Comparison of ENCODE assay signal across 1 cellular context in genomic region chr6:138503881-138504680, GRCh38.
TF ChIP-seq lines count a peak whose summit lies in the region.

No MANE protein-coding gene starts in this region.

TF ChIP-seq in HepG2, 621 proteins besides CTCF, POLR2A, EP300 and RAD21 (continued from another document and continues in another):
- TF ChIP-seq GRHL1 (CRISPR knock-in tag; conservative IDR thresholded peaks at IDR 0.05): no peak
- no peak for TF ChIP-seq PCBP1 (IDR thresholded peaks at IDR 0.05; ENCODE audit: borderline replicate concordance, low read depth, low read length)
- TF ChIP-seq NCOR1 (IDR thresholded peaks at IDR 0.05; ENCODE audit: borderline replicate concordance, low read length): peak; percentile 99
- TF ChIP-seq HNRNPH1 (optimal IDR thresholded peaks at IDR 0.05; ENCODE audit: low read depth, low read length): no peak
- TF ChIP-seq ATF4 (CRISPR knock-in tag; IDR thresholded peaks at IDR 0.05): peak; percentile 33 to 87; a peak in 1 of 4 replicates
- TF ChIP-seq ZNF468 (CRISPR knock-in tag; IDR thresholded peaks at IDR 0.05): no peak
- TF ChIP-seq PHF21A (CRISPR knock-in tag; IDR thresholded peaks at IDR 0.05): peak; percentile 98
- peak; percentile 89 for TF ChIP-seq ISL2 (CRISPR knock-in tag; IDR thresholded peaks at IDR 0.05)
- peak; percentile 90 for TF ChIP-seq HNRNPUL1 (IDR thresholded peaks at IDR 0.05; ENCODE audit: low read depth, low read length)
- TF ChIP-seq ETV5 (CRISPR knock-in tag; IDR thresholded peaks at IDR 0.05; ENCODE audit: borderline replicate concordance): peak; percentile 92; the same call in 1 of the 2 replicates
- TF ChIP-seq SATB2 (CRISPR knock-in tag; IDR thresholded peaks at IDR 0.05): no peak
- peak; percentile 61; the same call in 1 of the 2 replicates for TF ChIP-seq MIER2 (CRISPR knock-in tag; IDR thresholded peaks at IDR 0.05)
- TF ChIP-seq IRF9 (CRISPR knock-in tag; IDR thresholded peaks at IDR 0.05; ENCODE audit: borderline replicate concordance): no peak
- no peak for TF ChIP-seq ZNF607 (CRISPR knock-in tag; IDR thresholded peaks at IDR 0.05; ENCODE audit: borderline replicate concordance)
- no peak for TF ChIP-seq HNRNPLL (IDR thresholded peaks at IDR 0.05; ENCODE audit: low read depth, low read length, poor library complexity, severe bottlenecking)
- TF ChIP-seq ZNF709 (CRISPR knock-in tag; IDR thresholded peaks at IDR 0.05): no peak
- 0 out of 2 replicates have a peak, but pooled peaks have one; percentile 28 for TF ChIP-seq ZNF547 (CRISPR knock-in tag; IDR thresholded peaks at IDR 0.05)
- TF ChIP-seq PRPF4 (IDR thresholded peaks at IDR 0.05; ENCODE audit: low read depth, low read length, poor library complexity, severe bottlenecking): no peak
- no peak for TF ChIP-seq ZNF75D (CRISPR knock-in tag; IDR thresholded peaks at IDR 0.05; ENCODE audit: borderline replicate concordance)
- TF ChIP-seq REST (IDR thresholded peaks at IDR 0.05; ENCODE audit: borderline replicate concordance in 1 of 2, low read depth in 1 of 2, low read length in 2 of 2): peak in 1 of 2 experiments; percentile 50; a peak in 1 of 4 replicates
- no peak for TF ChIP-seq ZNF773 (CRISPR knock-in tag; IDR thresholded peaks at IDR 0.05; ENCODE audit: borderline replicate concordance)
- TF ChIP-seq SOX5 (CRISPR knock-in tag; IDR thresholded peaks at IDR 0.05; ENCODE audit: borderline replicate concordance): peak; percentile 93
- peak; percentile 49; the same call in 1 of the 2 replicates for TF ChIP-seq KLF11 (CRISPR knock-in tag; IDR thresholded peaks at IDR 0.05)
- peak; percentile 100 for TF ChIP-seq ZNF710 (CRISPR knock-in tag; IDR thresholded peaks at IDR 0.05; ENCODE audit: borderline replicate concordance)
- no peak for TF ChIP-seq THYN1 (CRISPR knock-in tag; IDR thresholded peaks at IDR 0.05; ENCODE audit: borderline replicate concordance, low read depth)
- TF ChIP-seq TFAP4 (IDR thresholded peaks at IDR 0.05; ENCODE audit: borderline replicate concordance, low read depth): peak; percentile 67; the same call in 1 of the 2 replicates
- no peak for TF ChIP-seq SP4 (CRISPR knock-in tag; IDR thresholded peaks at IDR 0.05)
- no peak for TF ChIP-seq IKZF1 (IDR thresholded peaks at IDR 0.05)
- no peak for TF ChIP-seq ZNF646 (CRISPR knock-in tag; IDR thresholded peaks at IDR 0.05)
- TF ChIP-seq ZNF552 (CRISPR knock-in tag; IDR thresholded peaks at IDR 0.05; ENCODE audit: borderline replicate concordance): no peak
- no peak for TF ChIP-seq DBP (CRISPR knock-in tag; IDR thresholded peaks at IDR 0.05; ENCODE audit: not compliant biosample characterization)
- peak; percentile 13; the same call in 1 of the 2 replicates for TF ChIP-seq ONECUT2 (CRISPR knock-in tag; IDR thresholded peaks at IDR 0.05)
- TF ChIP-seq MED1 (CRISPR knock-in tag; IDR thresholded peaks at IDR 0.05): peak; percentile 95
- peak; percentile 78 for TF ChIP-seq THAP11 (CRISPR knock-in tag; IDR thresholded peaks at IDR 0.05)
- TF ChIP-seq CSRNP1 (CRISPR knock-in tag; IDR thresholded peaks at IDR 0.05): peak; percentile 68; the same call in 1 of the 2 replicates
- peak; percentile 56; the same call in 1 of the 2 replicates for TF ChIP-seq NR2F2 (IDR thresholded peaks at IDR 0.05; ENCODE audit: borderline replicate concordance, low read depth)
- no peak for TF ChIP-seq KLF13 (CRISPR knock-in tag; IDR thresholded peaks at IDR 0.05)
- TF ChIP-seq ZNF776 (CRISPR knock-in tag; IDR thresholded peaks at IDR 0.05): no peak
